ENCODE assay signal across 18 cellular contexts in genomic region chr13:89457977-89458376, GRCh38.
DNase-seq lines count a peak whose midpoint lies in the region; ATAC-seq and TF ChIP-seq lines count a peak whose summit lies in the region.
"Had no signal": no experiment of that assay in that cellular context is flagged by ENCODE, and none has a peak within 500 bp of the region (broad histone marks: within the 10 kb centered on the region; RNA-seq: fewer than 3 reads in every experiment).

No MANE protein-coding gene starts in this region.

- no peaks in the 10 kb centered on the region for H3K9me3 ChIP-seq in PC-9 (ENCODE audit: insufficient read depth, low read depth)
- H3K9me3 ChIP-seq: BE2C, spleen had no signal

- H3K27ac Mint-ChIP-seq in stimulated activated effector memory CD8-positive, alpha-beta T cell treated with anti-CD3 and anti-CD28 coated beads, Interleukin-12 subunit alpha, Interleukin-12 subunit beta, amount 100 ng/mL, for 72 hours = no peak overlapping the region
- H3K27ac Mint-ChIP-seq: activated naive CD4-positive, alpha-beta T cell treated with anti-CD3 and anti-CD28 coated beads, Interleukin-2, amount 50 U/mL, for 24 hours; GM23338; T-helper 1 cell treated with Interleukin-12 subunit alpha and Interleukin-12 subunit beta and Interleukin-4 antibody, amounts not matched to agents 30 μg/mL and 1 μg/mL, for 36 hours had no signal

- H3K36me3 ChIP-seq in PC-9 (ENCODE audit: low read depth) = no peaks in the 10 kb centered on the region
- H3K36me3 ChIP-seq: BE2C, spleen had no signal

- intact Hi-C loops in PC-9 (cut with micrococcal nuclease; ENCODE audit: unreplicated experiment) = loop anchor here (2.0 kb wide), 1 partner anchor 57 kb away; no protein-coding TSS in a partner anchor

- H3K9me3 Mint-ChIP-seq in stimulated activated effector memory CD8-positive, alpha-beta T cell treated with anti-CD3 and anti-CD28 coated beads, Interleukin-12 subunit alpha, Interleukin-12 subunit beta, amount 100 ng/mL, for 72 hours = peaks cover 8% of the 10 kb centered on the region
- H3K9me3 Mint-ChIP-seq: GM23338 had no signal

- H3F3A ChIP-seq in PC-9 (ENCODE audit: insufficient read depth, low read depth) = no peaks in the 10 kb centered on the region

- CTCF ChIA-PET in PC-9 (lab: Charles Lee) = no interaction called here

- peak; percentile 47 for DNase-seq in AG20443 (ENCODE audit: low spot score)
- DNase-seq in PC-9 = peak; percentile 7 to 60
- peak; percentile 93 for DNase-seq in epithelial cell of proximal tubule (ENCODE audit: low read depth)
- DNase-seq in myocyte (ENCODE audit: low read depth) = peak; percentile 57
- DNase-seq in HuH-7.5 (ENCODE audit: low spot score) = no peak
- no peak for DNase-seq in pons (ENCODE audit: low spot score)
- no peak for DNase-seq in stimulated activated effector memory CD8-positive, alpha-beta T cell treated with anti-CD3 and anti-CD28 coated beads, Interleukin-12 subunit alpha, Interleukin-12 subunit beta, amount 100 ng/mL, for 72 hours (ENCODE audit: low spot score in 2 of 2)
- DNase-seq: BE2C, KBM-7, NCI-H1417 treated with DMSO at 0.1 percent for 48 hours, NCI-H510A treated with DMSO at 0.1 percent for 48 hours, spleen had no signal

- no peaks in the 10 kb centered on the region for H3K27me3 ChIP-seq in PC-9 (ENCODE audit: insufficient read depth, low read depth)
- H3K27me3 ChIP-seq: BE2C, spleen had no signal

- H3K79me2 ChIP-seq in PC-9 (ENCODE audit: low read depth) = no peaks in the 10 kb centered on the region

- POLR2A ChIA-PET in PC-9 (lab: Charles Lee; ENCODE audit: unreplicated experiment) = interaction anchor here (0.5 to 0.7 kb wide), 3 partner anchors 136 to 1772 kb away, joined by 3 to 4 read pairs (median 3); no protein-coding TSS in a partner anchor

- H3K4me1 ChIP-seq in PC-9 (replicated peaks; ENCODE audit: insufficient read depth) = no peaks in the 10 kb centered on the region; the same call in 1 of the 2 replicates
- H3K4me1 ChIP-seq: BE2C, spleen had no signal

- ATAC-seq in stimulated activated effector memory CD8-positive, alpha-beta T cell treated with anti-CD3 and anti-CD28 coated beads, Interleukin-12 subunit alpha, Interleukin-12 subunit beta, amount 100 ng/mL, for 72 hours = no peak
- no peak for ATAC-seq in GM18868 (IDR thresholded peaks at IDR 0.05; ENCODE audit: unreplicated experiment)
- ATAC-seq: esophagus mucosa, GM23338, Panc1 had no signal

- H3K4me2 ChIP-seq in PC-9 = no peak overlapping the region
- H3K4me2 ChIP-seq: GM23338 had no signal

- H3K4me1 Mint-ChIP-seq in stimulated activated effector memory CD8-positive, alpha-beta T cell treated with anti-CD3 and anti-CD28 coated beads, Interleukin-12 subunit alpha, Interleukin-12 subunit beta, amount 100 ng/mL, for 72 hours = no peaks in the 10 kb centered on the region
- H3K4me1 Mint-ChIP-seq: activated naive CD4-positive, alpha-beta T cell treated with anti-CD3 and anti-CD28 coated beads, Interleukin-2, amount 50 U/mL, for 24 hours; GM23338 had no signal

- no peaks in the 10 kb centered on the region for H3K9me2 ChIP-seq in PC-9 (ENCODE audit: insufficient read depth)

- BruUV-seq in PC-9 (replicated peaks; lab: Mats Ljungman, UMichigan) = no TSS peak

- H2AFZ ChIP-seq in PC-9 = no peak overlapping the region; the same call in 1 of the 2 replicates
- H2AFZ ChIP-seq: GM23338 had no signal

- H3K4me3 Mint-ChIP-seq in stimulated activated effector memory CD8-positive, alpha-beta T cell treated with anti-CD3 and anti-CD28 coated beads, Interleukin-12 subunit alpha, Interleukin-12 subunit beta, amount 100 ng/mL, for 72 hours = no peak overlapping the region
- H3K4me3 Mint-ChIP-seq: activated naive CD4-positive, alpha-beta T cell treated with anti-CD3 and anti-CD28 coated beads, Interleukin-2, amount 50 U/mL, for 24 hours; GM23338; T-helper 1 cell treated with Interleukin-12 subunit alpha and Interleukin-12 subunit beta and Interleukin-4 antibody, amounts not matched to agents 30 μg/mL and 1 μg/mL, for 36 hours had no signal

- TF ChIP-seq CTCF in PC-9 (conservative IDR thresholded peaks at IDR 0.05) (no peak), epithelial cell of proximal tubule (conservative IDR thresholded peaks at IDR 0.05; ENCODE audit: low read depth, low read length) (no peak)

- H4K20me1 ChIP-seq in PC-9 (ENCODE audit: insufficient read depth) = no peaks in the 10 kb centered on the region

- no peaks in the 10 kb centered on the region for H3K36me3 Mint-ChIP-seq in stimulated activated effector memory CD8-positive, alpha-beta T cell treated with anti-CD3 and anti-CD28 coated beads, Interleukin-12 subunit alpha, Interleukin-12 subunit beta, amount 100 ng/mL, for 72 hours
- H3K36me3 Mint-ChIP-seq: activated naive CD4-positive, alpha-beta T cell treated with anti-CD3 and anti-CD28 coated beads, Interleukin-2, amount 50 U/mL, for 24 hours had no signal

- H3K27ac ChIP-seq in PC-9 = no peak overlapping the region
- H3K27ac ChIP-seq: spleen had no signal

- H3K4me3 ChIP-seq in PC-9 (no peak overlapping the region), epithelial cell of proximal tubule (ENCODE audit: low read depth, low read length) (no peak overlapping the region)
- H3K4me3 ChIP-seq: GM23338, spleen had no signal

Comparison
In these comparisons a context has a peak if more than half of its experiments do, and no peak if none do; other contexts are left out.
1. DNase-seq: peak in AG20443 (single experiment), PC-9 (2 of 2), epithelial cell of proximal tubule (single experiment) and myocyte (single experiment); none in HuH-7.5 (single experiment), pons (single experiment) and stimulated activated effector memory CD8-positive, alpha-beta T cell treated with anti-CD3 and anti-CD28 coated beads, Interleukin-12 subunit alpha, Interleukin-12 subunit beta, amount 100 ng/mL, for 72 hours (0 of 2).